24 cellular contexts compared by ENCODE assay signal in genomic region chr15:81279621-81280051, GRCh38. TPM values are rescaled to one million over a fixed set of nuclear protein-coding genes. Genes with fewer than 3 reads are reported as not detected.
DNase-seq lines count a peak whose midpoint lies in the region; ATAC-seq lines count a peak whose summit lies in the region.
"Had no signal": no experiment of that assay in that cellular context is flagged by ENCODE, and none has a peak within 500 bp of the region (broad histone marks: within the 10 kb centered on the region; RNA-seq: fewer than 3 reads in every experiment).

No MANE protein-coding gene starts in this region.

- H3K27ac ChIP-seq in SJSA1 = no peak overlapping the region
- H3K27ac ChIP-seq: ascending aorta, SJCRH30, upper lobe of right lung had no signal

- H3K27ac Mint-ChIP-seq in activated CD8-positive, alpha-beta memory T cell treated with anti-CD3 and anti-CD28 coated beads, Interleukin-2, amount 10 ng/mL, durations not matched to agents 7 days and 5 days = no peak overlapping the region
- H3K27ac Mint-ChIP-seq in stimulated activated effector memory CD8-positive, alpha-beta T cell treated with anti-CD3 and anti-CD28 coated beads, Interleukin-12 subunit alpha, Interleukin-12 subunit beta, amount 100 ng/mL, for 72 hours = peak overlapping the region; percentile 33
- H3K27ac Mint-ChIP-seq in activated T-helper 17 cell treated with anti-CD3 and anti-CD28 coated beads, Interleukin-2, amount 50 U/mL, for 72 hours = no peak overlapping the region
- H3K27ac Mint-ChIP-seq: activated CD4-positive, alpha-beta T cell treated with anti-CD3 and anti-CD28 coated beads, Interleukin-2, amount 10 ng/mL, durations not matched to agents 7 days and 5 days; GM23338 had no signal

- H3K9me3 ChIP-seq in SJSA1 (replicated peaks) = no peaks in the 10 kb centered on the region
- H3K9me3 ChIP-seq: BE2C, SJCRH30, upper lobe of right lung had no signal

- H3K36me3 Mint-ChIP-seq in activated CD8-positive, alpha-beta memory T cell treated with anti-CD3 and anti-CD28 coated beads, Interleukin-2, amount 10 ng/mL, durations not matched to agents 7 days and 5 days = peaks cover 16% of the 10 kb centered on the region
- H3K36me3 Mint-ChIP-seq in stimulated activated effector memory CD8-positive, alpha-beta T cell treated with anti-CD3 and anti-CD28 coated beads, Interleukin-12 subunit alpha, Interleukin-12 subunit beta, amount 100 ng/mL, for 72 hours = no peaks in the 10 kb centered on the region
- H3K36me3 Mint-ChIP-seq in activated T-helper 17 cell treated with anti-CD3 and anti-CD28 coated beads, Interleukin-2, amount 50 U/mL, for 72 hours (ENCODE audit: low read depth) = no peaks in the 10 kb centered on the region

- H3K27me3 Mint-ChIP-seq in activated CD8-positive, alpha-beta memory T cell treated with anti-CD3 and anti-CD28 coated beads, Interleukin-2, amount 10 ng/mL, durations not matched to agents 7 days and 5 days = no peaks in the 10 kb centered on the region
- H3K27me3 Mint-ChIP-seq in activated T-helper 17 cell treated with anti-CD3 and anti-CD28 coated beads, Interleukin-2, amount 50 U/mL, for 72 hours = no peaks in the 10 kb centered on the region
- H3K27me3 Mint-ChIP-seq: activated CD4-positive, alpha-beta T cell treated with anti-CD3 and anti-CD28 coated beads, Interleukin-2, amount 10 ng/mL, durations not matched to agents 7 days and 5 days had no signal

- peaks cover 18% of the 10 kb centered on the region for H3K4me1 ChIP-seq in SJSA1 (replicated peaks)
- H3K4me1 ChIP-seq: BE2C, SJCRH30, upper lobe of right lung had no signal

- H3K4me3 ChIP-seq in SJSA1 = no peak overlapping the region
- H3K4me3 ChIP-seq: ascending aorta, esophagus squamous epithelium, GM23338, SJCRH30, upper lobe of right lung had no signal

- H3K4me1 Mint-ChIP-seq in activated CD8-positive, alpha-beta memory T cell treated with anti-CD3 and anti-CD28 coated beads, Interleukin-2, amount 10 ng/mL, durations not matched to agents 7 days and 5 days = peaks cover 17% of the 10 kb centered on the region
- peaks cover 12% of the 10 kb centered on the region for H3K4me1 Mint-ChIP-seq in stimulated activated effector memory CD8-positive, alpha-beta T cell treated with anti-CD3 and anti-CD28 coated beads, Interleukin-12 subunit alpha, Interleukin-12 subunit beta, amount 100 ng/mL, for 72 hours
- peaks cover 7% of the 10 kb centered on the region for H3K4me1 Mint-ChIP-seq in activated T-helper 17 cell treated with anti-CD3 and anti-CD28 coated beads, Interleukin-2, amount 50 U/mL, for 72 hours

- H3K27me3 ChIP-seq in SJSA1 (replicated peaks) = no peaks in the 10 kb centered on the region
- H3K27me3 ChIP-seq: ascending aorta, BE2C, esophagus squamous epithelium, SJCRH30, upper lobe of right lung had no signal

- peaks cover 8% of the 10 kb centered on the region for H3K9me3 Mint-ChIP-seq in activated CD8-positive, alpha-beta memory T cell treated with anti-CD3 and anti-CD28 coated beads, Interleukin-2, amount 10 ng/mL, durations not matched to agents 7 days and 5 days (ENCODE audit: low read depth)
- H3K9me3 Mint-ChIP-seq in stimulated activated effector memory CD8-positive, alpha-beta T cell treated with anti-CD3 and anti-CD28 coated beads, Interleukin-12 subunit alpha, Interleukin-12 subunit beta, amount 100 ng/mL, for 72 hours = peaks cover 10% of the 10 kb centered on the region
- peaks cover 9% of the 10 kb centered on the region for H3K9me3 Mint-ChIP-seq in activated T-helper 17 cell treated with anti-CD3 and anti-CD28 coated beads, Interleukin-2, amount 50 U/mL, for 72 hours

- H3K36me3 ChIP-seq in SJSA1 = no peaks in the 10 kb centered on the region
- H3K36me3 ChIP-seq: ascending aorta, BE2C, esophagus squamous epithelium, SJCRH30 had no signal

- CTCF ChIA-PET in activated CD8-positive, alpha-beta memory T cell treated with anti-CD3 and anti-CD28 coated beads, Interleukin-2, amount 10 ng/mL, durations not matched to agents 7 days and 5 days (lab: Charles Lee) = interaction anchor here (1.4 to 6.6 kb wide), 3 partner anchors 13 to 55 kb away, joined by 3 to 77 read pairs (median 6); no protein-coding TSS in a partner anchor

- ATAC-seq in activated CD8-positive, alpha-beta memory T cell treated with anti-CD3 and anti-CD28 coated beads, Interleukin-2, amount 10 ng/mL, durations not matched to agents 7 days and 5 days = no peak
- ATAC-seq in stimulated activated effector memory CD8-positive, alpha-beta T cell treated with anti-CD3 and anti-CD28 coated beads, Interleukin-12 subunit alpha, Interleukin-12 subunit beta, amount 100 ng/mL, for 72 hours = no peak
- no peak for ATAC-seq in HG03108 (IDR thresholded peaks at IDR 0.05; ENCODE audit: unreplicated experiment)
- no peak for ATAC-seq in activated T-helper 17 cell treated with anti-CD3 and anti-CD28 coated beads, Interleukin-2, amount 50 U/mL, for 72 hours (replicated peaks)
- ATAC-seq: GM23338, left ventricle myocardium superior, upper lobe of right lung had no signal

- no peak overlapping the region for H3K4me3 Mint-ChIP-seq in activated CD8-positive, alpha-beta memory T cell treated with anti-CD3 and anti-CD28 coated beads, Interleukin-2, amount 10 ng/mL, durations not matched to agents 7 days and 5 days
- no peak overlapping the region for H3K4me3 Mint-ChIP-seq in stimulated activated effector memory CD8-positive, alpha-beta T cell treated with anti-CD3 and anti-CD28 coated beads, Interleukin-12 subunit alpha, Interleukin-12 subunit beta, amount 100 ng/mL, for 72 hours
- H3K4me3 Mint-ChIP-seq in activated T-helper 17 cell treated with anti-CD3 and anti-CD28 coated beads, Interleukin-2, amount 50 U/mL, for 72 hours = no peak overlapping the region
- H3K4me3 Mint-ChIP-seq: activated CD4-positive, alpha-beta T cell treated with anti-CD3 and anti-CD28 coated beads, Interleukin-2, amount 10 ng/mL, durations not matched to agents 7 days and 5 days; GM23338 had no signal

- DNase-seq in activated CD8-positive, alpha-beta memory T cell treated with anti-CD3 and anti-CD28 coated beads, Interleukin-2, amount 50 U/mL, for 48 hours = peak; percentile 34
- no peak for DNase-seq in activated CD8-positive, alpha-beta memory T cell treated with anti-CD3 and anti-CD28 coated beads, Interleukin-2, amount 10 ng/mL, durations not matched to agents 7 days and 5 days
- DNase-seq in SJSA1 (ENCODE audit: low read depth in 1 of 2, low spot score in 2 of 2) (peak; percentile 60 to 61), kidney tubule cell (ENCODE audit: low spot score) (peak; percentile 37), NCI-H1436 treated with DMSO at 0.1 percent for 48 hours (lab: John Stamatoyannopoulos, UW) (no peak)
- DNase-seq in stimulated activated effector memory CD8-positive, alpha-beta T cell treated with anti-CD3 and anti-CD28 coated beads, Interleukin-12 subunit alpha, Interleukin-12 subunit beta, amount 100 ng/mL, for 72 hours (ENCODE audit: low spot score in 2 of 2) = no peak
- DNase-seq: 8988T; activated CD4-positive, alpha-beta T cell treated with anti-CD3 and anti-CD28 coated beads, Interleukin-2, amount 10 ng/mL, durations not matched to agents 7 days and 5 days; BE2C; effector CD8-positive, alpha-beta T cell; esophagus squamous epithelium; left ventricle myocardium superior; MV-4-11; NCI-H1694 treated with DMSO at 0.1 percent for 48 hours; NCI-H345; nucleus accumbens; SJCRH30; stimulated activated CD4-positive, alpha-beta T cell treated with anti-CD3 and anti-CD28 coated beads, Interleukin-4, amount 100 ng/mL, for 4 hours; upper lobe of right lung had no signal

RNA-seq across cellular contexts. Expression of gene STARD5, which starts 44.3 kb away (rescaled TPM):
- 1 to 10 TPM; 4.8 to 5.2 TPM for total RNA-seq in activated CD8-positive, alpha-beta memory T cell treated with anti-CD3 and anti-CD28 coated beads, Interleukin-2, amount 10 ng/mL, durations not matched to agents 7 days and 5 days
- total RNA-seq in SJSA1 (2014; rRNA removed; shearing (Covaris generic)) = 6.3 and 8.2 TPM in 2 replicates
- 1 to 10 TPM; 5.9 to 8.8 TPM for total RNA-seq in activated T-helper 17 cell treated with anti-CD3 and anti-CD28 coated beads, Interleukin-2, amount 50 U/mL, for 72 hours
- total RNA-seq: G401 had no signal

Comparison
In these comparisons a context has a peak if more than half of its experiments do, and no peak if none do; other contexts are left out.
1. DNase-seq: peak in activated CD8-positive, alpha-beta memory T cell treated with anti-CD3 and anti-CD28 coated beads, Interleukin-2, amount 50 U/mL, for 48 hours (single experiment), SJSA1 (2 of 2) and kidney tubule cell (single experiment); none in activated CD8-positive, alpha-beta memory T cell treated with anti-CD3 and anti-CD28 coated beads, Interleukin-2, amount 10 ng/mL, durations not matched to agents 7 days and 5 days (single experiment), stimulated activated effector memory CD8-positive, alpha-beta T cell treated with anti-CD3 and anti-CD28 coated beads, Interleukin-12 subunit alpha, Interleukin-12 subunit beta, amount 100 ng/mL, for 72 hours (0 of 2) and NCI-H1436 treated with DMSO at 0.1 percent for 48 hours (single experiment).